In the genomic region with DNA sequence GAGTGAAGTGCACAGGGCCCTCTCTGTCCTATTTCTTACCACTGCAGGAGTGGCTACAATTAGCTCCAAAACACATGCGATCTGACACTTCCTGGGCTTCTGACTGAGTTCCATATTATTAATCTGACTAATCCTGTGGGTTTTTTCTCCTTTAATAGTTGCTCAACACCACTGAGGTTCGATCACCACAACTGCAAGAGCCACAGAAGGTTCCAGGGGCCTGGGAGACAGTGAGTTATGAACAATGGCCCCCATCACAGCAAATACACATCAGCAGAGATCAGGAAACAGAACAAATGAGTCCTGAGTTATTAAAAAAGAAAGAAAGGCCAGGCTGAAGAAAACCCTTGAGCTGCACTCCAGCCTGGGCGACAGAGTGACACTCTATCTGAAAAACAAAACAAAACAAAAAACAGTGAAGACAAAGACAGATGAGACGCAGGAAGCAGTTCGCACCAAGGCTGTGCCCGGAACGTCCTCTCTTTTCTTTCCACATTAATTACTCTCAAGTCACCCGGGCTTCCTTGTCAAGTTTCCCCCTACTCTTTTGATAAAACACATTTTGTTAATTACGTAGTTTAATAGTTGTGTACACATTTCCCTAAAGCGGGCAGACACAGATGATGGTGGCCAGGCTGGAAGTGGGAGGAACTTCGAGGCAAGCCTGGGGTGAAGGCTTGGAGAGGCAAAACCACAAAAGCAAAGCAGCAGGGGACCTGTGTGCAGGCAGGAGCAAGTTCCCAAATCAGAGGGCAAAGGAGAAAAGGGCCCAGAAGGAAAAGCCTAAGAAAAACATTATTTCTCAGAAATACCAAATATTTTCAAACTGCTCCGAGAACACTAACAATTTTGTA, we compare ENCODE assay signal across 12 cellular contexts. TPM values are rescaled to one million over a fixed set of nuclear protein-coding genes. Genes with fewer than 3 reads are reported as not detected.
DNase-seq lines count a peak whose midpoint lies in the region; ATAC-seq, FAIRE-seq and TF ChIP-seq lines count a peak whose summit lies in the region.
"Had no signal": no experiment of that assay in that cellular context is flagged by ENCODE, and none has a peak within 500 bp of the region (broad histone marks: within the 10 kb centered on the region; RNA-seq: fewer than 3 reads in every experiment).

No MANE protein-coding gene starts in this region.

- H3K27ac ChIP-seq in osteoblast (ENCODE audit: low read depth, low read length), result peak overlapping the region; percentile 56
- H3K27ac ChIP-seq: testis had no signal

- peaks cover 96% of the 10 kb centered on the region for H3K79me2 ChIP-seq in osteoblast (ENCODE audit: insufficient read depth, low read length)

- H3K4me3 Mint-ChIP-seq in chondrocyte (ENCODE audit: unreplicated experiment), result peak overlapping the region; percentile 7

- TF ChIP-seq CTCF in chondrocyte (IDR thresholded peaks at IDR 0.05), result no peak
- TF ChIP-seq CTCF in osteoblast (IDR thresholded peaks at IDR 0.05; ENCODE audit: extremely low read depth, low read depth, low read length), result no peak

- no peak overlapping the region for H3K4me3 ChIP-seq in osteoblast (ENCODE audit: insufficient read depth, low read length)
- H3K4me3 ChIP-seq: testis had no signal

- H3K4me1 ChIP-seq in osteoblast (ENCODE audit: insufficient read depth, low read length), result peaks cover 24% of the 10 kb centered on the region

- H3K4me2 ChIP-seq in osteoblast (ENCODE audit: insufficient read depth, low read length), result peak overlapping the region; percentile 62

- H3K27me3 ChIP-seq in osteoblast (ENCODE audit: insufficient read depth, low read length), result no peaks in the 10 kb centered on the region
- H3K27me3 ChIP-seq: testis had no signal

- no peaks in the 10 kb centered on the region for H3K27me3 Mint-ChIP-seq in chondrocyte (ENCODE audit: low read depth)

- no peak overlapping the region for H2AFZ ChIP-seq in osteoblast (ENCODE audit: low read length)

- H3K36me3 Mint-ChIP-seq in chondrocyte (ENCODE audit: low read depth), result peaks cover 4% of the 10 kb centered on the region

- H3K36me3 ChIP-seq in osteoblast (ENCODE audit: insufficient read depth, low read length), result peaks cover 6% of the 10 kb centered on the region

- H4K20me1 ChIP-seq in osteoblast (ENCODE audit: insufficient read depth, low read length), result peaks cover 54% of the 10 kb centered on the region

- no peaks in the 10 kb centered on the region for H3K9me3 ChIP-seq in osteoblast (ENCODE audit: low read depth, low read length)
- H3K9me3 ChIP-seq: testis had no signal

- H3K27ac Mint-ChIP-seq in chondrocyte (ENCODE audit: unreplicated experiment), result peak overlapping the region; percentile 89

- no peak for ATAC-seq in GM18870 (IDR thresholded peaks at IDR 0.05; ENCODE audit: unreplicated experiment)
- ATAC-seq in HG02642 (IDR thresholded peaks at IDR 0.05; ENCODE audit: poor library complexity, unreplicated experiment), result no peak
- ATAC-seq in HG03025 (IDR thresholded peaks at IDR 0.05; ENCODE audit: low FRiP score, unreplicated experiment), result no peak

- H3K9me3 Mint-ChIP-seq in chondrocyte (ENCODE audit: low read depth), result no peaks in the 10 kb centered on the region

- H3K4me1 Mint-ChIP-seq in chondrocyte (ENCODE audit: low read depth), result peaks cover 61% of the 10 kb centered on the region

- FAIRE-seq in GM12892 (lab: Jason Lieb, UNC), result peak; percentile 24
- FAIRE-seq: TTC549 had no signal

- no peak for TF ChIP-seq POLR2A in GM12892 (IDR thresholded peaks at IDR 0.05; ENCODE audit: low read depth, low read length)

- DNase-seq in GM12892 (ENCODE audit: insufficient read length), result no peak
- peak; percentile 94 for DNase-seq in NCI-H2107 treated with DMSO at 0.1 percent for 48 hours (lab: John Stamatoyannopoulos, UW; ENCODE audit: unreplicated experiment)
- no peak for DNase-seq in chondrocyte (ENCODE audit: low spot score)
- DNase-seq in osteoblast (ENCODE audit: insufficient read length, low spot score, missing footprints), result peak; percentile 81
- DNase-seq in AML-193 (lab: John Stamatoyannopoulos, UW), result no peak
- DNase-seq: effector CD8-positive, alpha-beta T cell; occipital lobe; testis had no signal

RNA-seq across cellular contexts. Expression of a gene that starts 42.7 kb away (rescaled TPM):
- polyA plus RNA-seq in GM12892 (2012; ENCODE audit: missing spikeins), result 9.6 TPM
- total RNA-seq in chondrocyte, result 106 to 113 TPM (median 107 TPM) in 3 replicates
- 99.9 and 118 TPM in 2 replicates for total RNA-seq in osteoblast

Comparison
In these comparisons a context has a peak if more than half of its experiments do, and no peak if none do; other contexts are left out.
1. DNase-seq: peak in NCI-H2107 treated with DMSO at 0.1 percent for 48 hours (single experiment) and osteoblast (single experiment); none in GM12892 (single experiment), chondrocyte (single experiment) and AML-193 (0 of 2).